ENCODE assay signal across 8 cellular contexts in genomic region chr19:56507446-56508281, GRCh38. TPM values are rescaled to one million over a fixed set of nuclear protein-coding genes. Genes with fewer than 3 reads are reported as not detected.
DNase-seq lines count a peak whose midpoint lies in the region; ATAC-seq lines count a peak whose summit lies in the region.

TSS of gene ZNF471 (plus strand) at chr19:56507855. CDS start at chr19:56511572, 3,717 bp downstream.

- H3K79me2 ChIP-seq in ACC112 (ENCODE audit: control insufficient read depth, insufficient read depth, low read length, unreplicated experiment), result no peaks in the 10 kb centered on the region

- H3K4me1 ChIP-seq in ACC112 (ENCODE audit: control insufficient read depth, insufficient read depth, low read length, unreplicated experiment), result no peaks in the 10 kb centered on the region

- peak within 1 kb of the TSS; percentile 94 for H3K4me3 ChIP-seq in ACC112 (ENCODE audit: low read depth, low read length)
- peak within 1 kb of the TSS; percentile 78 for H3K4me3 ChIP-seq in SK-N-MC

- peak within 1 kb of the TSS; percentile 57 for H3K9ac ChIP-seq in SK-N-MC (ENCODE audit: insufficient read length)

- peak; percentile 70 for ATAC-seq in HG03378 (IDR thresholded peaks at IDR 0.05; ENCODE audit: unreplicated experiment)

- peak; percentile 73 for DNase-seq in SK-N-MC (ENCODE audit: low read depth, low spot score)
- DNase-seq in activated naive CD4-positive, alpha-beta T cell treated with anti-CD3 and anti-CD28 coated beads, Interleukin-2, amount 50 U/mL, for 16 hours, result peak; percentile 85
- peak; percentile 83 for DNase-seq in glomerular visceral epithelial cell (ENCODE audit: extremely low spot score)
- DNase-seq in occipital lobe (lab: John Stamatoyannopoulos, UW), result peak; percentile 97
- DNase-seq in superior temporal gyrus (ENCODE audit: extremely low spot score), result peak; percentile 99
- no peak for DNase-seq in MV-4-11 (lab: John Stamatoyannopoulos, UW)

- H3K36me3 ChIP-seq in ACC112 (ENCODE audit: insufficient read depth, low read length) (no peaks in the 10 kb centered on the region; the same call in 1 of the 2 replicates), SK-N-MC (ENCODE audit: insufficient read depth, low read length) (no peaks in the 10 kb centered on the region)

- H3K9me3 ChIP-seq in SK-N-MC (ENCODE audit: low read depth, low read length), result 0 out of 2 replicates have a peak, but pooled peaks cover 6% of the 10 kb centered on the region

- peak within 1 kb of the TSS; percentile 93 for H3K27ac ChIP-seq in ACC112 (ENCODE audit: low read depth, low read length)
- peak within 1 kb of the TSS; percentile 89 for H3K27ac ChIP-seq in SK-N-MC

- H3K27me3 ChIP-seq in ACC112 (ENCODE audit: insufficient read depth, low read length), result no peaks in the 10 kb centered on the region

- peak within 1 kb of the TSS; percentile 92 for H2AFZ ChIP-seq in ACC112 (ENCODE audit: low read length, unreplicated experiment)

RNA-seq across cellular contexts. Expression of gene ZNF471, which starts in this region (rescaled TPM):
- total RNA-seq in occipital lobe, result 18.4 TPM
